ENCODE assay signal across 1 cellular context in the genomic region with DNA sequence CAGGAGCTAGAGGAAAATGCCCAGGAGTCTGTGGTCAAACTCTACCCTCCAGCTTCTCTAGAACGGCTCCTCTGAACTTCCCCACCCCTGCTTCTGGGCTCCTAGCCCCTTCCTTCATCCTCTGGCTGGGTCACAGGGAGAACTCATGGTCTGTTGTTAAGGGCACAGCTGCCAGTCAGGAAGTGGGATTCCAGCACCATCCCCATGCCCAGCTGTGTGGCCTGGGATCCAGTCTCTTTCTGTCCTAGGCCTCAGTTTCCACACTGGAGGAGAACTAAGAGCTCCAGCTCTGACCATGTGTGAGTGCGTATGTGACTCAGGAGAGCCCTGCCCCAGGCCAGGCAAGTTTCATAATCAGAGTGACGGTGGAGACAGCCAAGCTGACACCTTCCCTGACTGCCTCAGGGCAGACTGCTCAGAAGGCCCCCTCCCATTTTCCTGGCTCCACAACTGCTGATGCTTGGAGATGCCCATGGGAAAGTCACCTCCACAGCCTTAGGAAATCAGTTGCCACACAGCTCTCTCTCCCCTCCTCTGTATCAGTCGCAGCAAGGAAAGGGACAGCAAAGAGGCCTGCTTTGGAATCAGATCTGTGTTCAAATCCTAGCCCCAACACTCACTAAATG.
TF ChIP-seq lines count a peak whose summit lies in the region.

No MANE protein-coding gene starts in this region.

TF ChIP-seq in K562, 482 proteins besides CTCF, POLR2A, EP300 and RAD21:
- TF ChIP-seq CSDE1 (IDR thresholded peaks at IDR 0.05) (no peak), NR2F6 (CRISPR knock-in tag; IDR thresholded peaks at IDR 0.05) (no peak)
TF ChIP-seq in K562: peak in this region for 0.
